In the genomic region with DNA sequence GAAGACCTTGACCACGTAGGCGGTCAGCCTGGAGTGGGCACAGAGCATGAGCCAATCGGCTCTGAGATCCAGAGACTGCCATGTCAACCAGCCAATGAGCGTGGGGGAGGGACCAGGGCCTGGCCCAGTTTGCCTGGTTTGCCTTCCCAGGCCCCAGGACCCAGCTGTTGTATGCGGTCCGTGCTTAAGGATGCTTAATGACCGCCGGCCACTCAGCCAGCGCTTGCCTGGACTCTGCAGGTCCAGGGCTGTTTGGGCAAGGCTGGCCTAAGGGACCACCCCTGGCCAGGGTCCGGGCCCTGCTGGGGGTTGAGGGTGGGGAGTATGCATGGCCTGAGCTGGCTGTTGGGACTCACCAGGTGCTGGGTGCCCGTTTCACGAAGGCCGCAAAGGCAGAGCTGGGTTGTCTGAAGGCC, we compare ENCODE assay signal across 19 cellular contexts. TPM values are rescaled to one million over a fixed set of nuclear protein-coding genes. Genes with fewer than 3 reads are reported as not detected.
A peak's percentile ranks its signal among the peaks of the same experiment; 100 is the strongest.
DNase-seq lines count a peak whose midpoint lies in the region; ATAC-seq, FAIRE-seq and TF ChIP-seq lines count a peak whose summit lies in the region.
"Had no signal": no experiment of that assay in that cellular context is flagged by ENCODE, and none has a peak within 500 bp of the region (broad histone marks: within the 10 kb centered on the region; RNA-seq: fewer than 3 reads in every experiment).

No MANE protein-coding gene starts in this region.

- no peaks in the 10 kb centered on the region for H3K79me1 ChIP-seq in neuronal stem cell (ENCODE audit: low read depth, low read length)

- TF ChIP-seq POLR2A in K562 (conservative IDR thresholded peaks at IDR 0.05) = no peak

- no peak for TF ChIP-seq EP300 in K562 (IDR thresholded peaks at IDR 0.05; ENCODE audit: low read length)

- H2BK15ac ChIP-seq in neuronal stem cell (ENCODE audit: low read length) = no peak overlapping the region

- no peak overlapping the region for H3K9ac ChIP-seq in K562 (ENCODE audit: insufficient read depth in 1 of 2, low read depth in 2 of 2, low read length in 2 of 2)
- H3K9ac ChIP-seq in neuronal stem cell (ENCODE audit: low read depth, low read length, poor library complexity) = no peak overlapping the region

- 72% methylated on average over 9 of the region's 13 CpGs for WGBS in K562 (ENCODE audit: insufficient coverage, low coverage, missing lambda C conversion rate)
- WGBS in neuronal stem cell (ENCODE audit: extremely low coverage in 2 of 2, insufficient read length in 2 of 2, insufficient replicate concordance in 1 of 2), 2 donors = no CpG with 5 or more reads among the region's 13 CpGs

- no peaks in the 10 kb centered on the region for H3K9me1 ChIP-seq in K562 (ENCODE audit: control insufficient read depth, insufficient read depth, low read length)

- H4K91ac ChIP-seq in neuronal stem cell (ENCODE audit: low read depth, low read length, poor library complexity) = no peak overlapping the region

- no peak overlapping the region for H2BK120ac ChIP-seq in neuronal stem cell (ENCODE audit: low read depth, low read length)

- peak overlapping the region; percentile 22 for H2BK12ac ChIP-seq in neuronal stem cell (ENCODE audit: low read length)

- H3K23ac ChIP-seq in neuronal stem cell (ENCODE audit: low read depth, low read length, poor library complexity) = no peak overlapping the region

- no peak overlapping the region for H3K4me3 ChIP-seq in K562
- peak overlapping the region in 1 of 2 donors; percentile 58 for H3K4me3 ChIP-seq in neuronal stem cell (ENCODE audit: low read length in 2 of 2)

- intact Hi-C loops in K562 (cut with micrococcal nuclease) = no loop called here

- no peak for TF ChIP-seq RAD21 in K562 (CRISPR knock-in tag; conservative IDR thresholded peaks at IDR 0.05 in 1 of 2, IDR thresholded peaks at IDR 0.05 in 1 of 2)

- H2AFZ ChIP-seq in K562 (ENCODE audit: low read depth, low read length) (0 out of 2 replicates have a peak overlapping the region, but pooled peaks have one; percentile 26), neuronal stem cell (ENCODE audit: low read length) (no peak overlapping the region)

- no peak overlapping the region for H4K8ac ChIP-seq in neuronal stem cell (ENCODE audit: low read depth, low read length)

- in situ Hi-C loops in K562 (cut with MboI) = no loop called here

- no peaks in the 10 kb centered on the region for H4K20me1 ChIP-seq in K562 (replicated peaks; ENCODE audit: control insufficient read depth, insufficient read depth, low read length)

- BruUV-seq in K562 (replicated peaks; lab: Mats Ljungman, UMichigan) = no TSS peak

- no peak overlapping the region for H3K14ac ChIP-seq in neuronal stem cell (ENCODE audit: low read length)

- no peaks in the 10 kb centered on the region for H3K27me3 ChIP-seq in K562 (ENCODE audit: control insufficient read depth in 2 of 2, insufficient read depth in 2 of 2, low read length in 2 of 2)
- no peaks in the 10 kb centered on the region for H3K27me3 ChIP-seq in neuronal stem cell (ENCODE audit: control insufficient read depth in 3 of 3, insufficient read depth in 3 of 3, low read depth in 1 of 3, low read length in 3 of 3)

- H3K36me3 ChIP-seq in K562 (ENCODE audit: control insufficient read depth, insufficient read depth, low read length) (no peaks in the 10 kb centered on the region), neuronal stem cell (replicated peaks in 1 of 2; ENCODE audit: control insufficient read depth in 2 of 2, insufficient read depth in 2 of 2, low read length in 2 of 2) (no peaks in the 10 kb centered on the region)

- H3K4me1 ChIP-seq in K562 (replicated peaks in 1 of 2; ENCODE audit: control insufficient read depth in 2 of 2, insufficient read depth in 2 of 2, low read length in 2 of 2) (peaks cover 7 to 27% of the 10 kb centered on the region in 2 experiments; a peak in 3 of 5 replicates), neuronal stem cell (ENCODE audit: control insufficient read depth in 2 of 2, insufficient read depth in 1 of 2, low read depth in 1 of 2, low read length in 2 of 2) (no peaks in the 10 kb centered on the region)
- H3K4me1 ChIP-seq: Caco-2 had no signal

- no peak for FAIRE-seq in K562 (lab: Jason Lieb, UNC)
- FAIRE-seq: HTR-8/SVneo had no signal

- H2AK5ac ChIP-seq in neuronal stem cell (ENCODE audit: low read depth, low read length) = no peak overlapping the region

- H3K79me2 ChIP-seq in K562 (ENCODE audit: control insufficient read depth, insufficient read depth, low read length) = no peaks in the 10 kb centered on the region

- ATAC-seq in K562 = peak; percentile 29; the same call in 2 of the 3 replicates

- no peak overlapping the region for H2BK5ac ChIP-seq in neuronal stem cell (ENCODE audit: low read length)

- no peak overlapping the region for H3K27ac ChIP-seq in K562 (ENCODE audit: extremely low read depth, low read depth, low read length)
- H3K27ac ChIP-seq in neuronal stem cell (replicated peaks; ENCODE audit: low read length) = no peak overlapping the region
- no peak overlapping the region for H3K27ac ChIP-seq in caudate nucleus (ENCODE audit: low read depth, low read length)
- H3K27ac ChIP-seq: HL-60 had no signal

- no peak overlapping the region for H3K18ac ChIP-seq in neuronal stem cell (ENCODE audit: low read length)

- CTCF ChIA-PET in HEK293T (lab: Yijun Ruan, JAX) (no interaction called here), K562 (lab: Yijun Ruan, JAX; ENCODE audit: low intra/inter-chr PET ratio) (no interaction called here)

- no peaks in the 10 kb centered on the region; the same call in 1 of the 2 replicates for H3K9me3 ChIP-seq in K562 (replicated peaks; ENCODE audit: control insufficient read depth, insufficient read depth, low read depth, low read length)
- H3K9me3 ChIP-seq in neuronal stem cell (replicated peaks in 1 of 2; ENCODE audit: control insufficient read depth in 2 of 2, insufficient read depth in 1 of 2, low read depth in 1 of 2, low read length in 2 of 2) = no peaks in the 10 kb centered on the region
- H3K9me3 ChIP-seq: Caco-2 had no signal

- no peak for TF ChIP-seq CTCF in K562 (IDR thresholded peaks at IDR 0.05 in 2 of 3, conservative IDR thresholded peaks at IDR 0.05 in 1 of 3; ENCODE audit: insufficient read depth in 2 of 3, low read depth in 1 of 3, low read length in 3 of 3)

- H3K4ac ChIP-seq in neuronal stem cell (ENCODE audit: low read length) = no peak overlapping the region

- POLR2A ChIA-PET in HEK293T (lab: Yijun Ruan, JAX) = no interaction called here
- POLR2A ChIA-PET in K562 (lab: Yijun Ruan, JAX) = no interaction called here

- no peak overlapping the region for H3K4me2 ChIP-seq in K562 (ENCODE audit: insufficient read depth, low read length)
- H3K4me2 ChIP-seq in neuronal stem cell (ENCODE audit: insufficient read depth, low read length, poor library complexity, severe bottlenecking) = no peak overlapping the region

- DNase-seq in HEK293T (ENCODE audit: extremely low spot score) (no peak), K562 (ENCODE audit: extremely low read depth in 1 of 4, low spot score in 3 of 4) (peak in 3 of 4 experiments; percentile 38 to 53 (median 44)), neuronal stem cell (ENCODE audit: low spot score) (no peak), DMS79 (lab: John Stamatoyannopoulos, UW) (no peak), middle frontal gyrus (ENCODE audit: extremely low spot score, low spot score) (no peak), caudate nucleus (lab: John Stamatoyannopoulos, UW) (no peak)
- DNase-seq in activated CD4-positive, CD25-positive, alpha-beta regulatory T cell treated with anti-CD3 and anti-CD28 coated beads, Interleukin-2, amount 50 U/mL, for 72 hours = no peak
- DNase-seq: Caco-2; DMS153; EL; MV-4-11; NCI-H1436; NCI-H2029; NCI-H2171; NCI-H446; NK-92 treated with Interleukin-12 subunit alpha and Interleukin-12 subunit beta, amount 100 ng/mL, for 24 hours; RPMI8226 had no signal

RNA-seq across cellular contexts. Expression of a gene that starts 23.1 kb away (rescaled TPM):
- 0.26 and 0.42 TPM in 2 replicates for total RNA-seq in K562 (2011; cell fraction: chromatin; rRNA removed; ENCODE audit: low replicate concordance)
- 0.39 and 0.50 TPM in 2 replicates for total RNA-seq in K562 (2011; cell fraction: nucleolus; rRNA removed)
- total RNA-seq in K562 (2011; cell fraction: nucleoplasm; rRNA removed) = 0.15 and 0.76 TPM in 2 replicates
- total RNA-seq in K562 (2014; rRNA removed) = 0.08 TPM in 1 of 2 replicates, not detected in the other
- total RNA-seq in K562 (2014; rRNA removed; fragmentation: Illumina TruSeq; extraction: Trizol) = 0.04 and 0.06 TPM in 2 replicates
- 0.04 and 0.07 TPM in 2 replicates for total RNA-seq in K562 (2015; rRNA removed; fragmentation: Illumina TruSeq; extraction: Trizol)
- total RNA-seq in K562 (2021) = 0.20 and 0.42 TPM in 2 replicates
- polyA plus RNA-seq in K562 (2011; rRNA removed) = 0.32 and 0.38 TPM in 2 replicates
- polyA plus RNA-seq in K562 (2011; cell fraction: cytosol; rRNA removed) = 0.55 and 0.59 TPM in 2 replicates
- 0.27 and 0.34 TPM in 2 replicates for polyA plus RNA-seq in K562 (2011; cell fraction: nucleus; rRNA removed)
- polyA plus RNA-seq in K562 (2012) = 0.20 and 0.26 TPM in 2 replicates
- 0.12 and 0.15 TPM in 2 replicates for polyA plus RNA-seq in K562 (2014; fragmentation: Illumina TruSeq; extraction: Trizol)
- under 1 TPM; 0.01 to 0.04 TPM for polyA plus RNA-seq in K562 (2014; fragmentation: Nextera tagmentation; extraction: Ambion mirVana)
- not detected in 2 replicates for polyA plus RNA-seq in K562 (2014; rRNA removed)
- polyA minus RNA-seq in K562 (2011; rRNA and poly(A)+ RNA removed) = 0.74 and 0.87 TPM in 2 replicates
- polyA minus RNA-seq in K562 (2011; cell fraction: cytosol; rRNA and poly(A)+ RNA removed) = 0.29 TPM in 1 of 2 replicates, not detected in the other
- 0.11 and 0.13 TPM in 2 replicates for polyA minus RNA-seq in K562 (2011; cell fraction: nucleus; rRNA and poly(A)+ RNA removed)
- not detected for polyA plus RNA-seq in neuronal stem cell (2013, experiment 1 of 2)
- under 0.01 TPM for polyA plus RNA-seq in neuronal stem cell (2013, experiment 2 of 2)
- total RNA-seq: Caco-2 had no signal

RNA-seq across cellular contexts. Expression of a gene that starts 27.4 kb away (rescaled TPM):
- total RNA-seq in K562 (2011; cell fraction: chromatin; rRNA removed; ENCODE audit: low replicate concordance) = 19.5 and 33.3 TPM in 2 replicates
- total RNA-seq in K562 (2011; cell fraction: nucleolus; rRNA removed) = 14.5 and 17.5 TPM in 2 replicates
- total RNA-seq in K562 (2011; cell fraction: nucleoplasm; rRNA removed) = 15.2 and 15.6 TPM in 2 replicates
- total RNA-seq in K562 (2014; rRNA removed) (0.59 and 2.0 TPM in 2 replicates), K562 (2014; rRNA removed; fragmentation: Illumina TruSeq; extraction: Trizol) (1.1 and 1.5 TPM in 2 replicates), K562 (2015; rRNA removed; fragmentation: Illumina TruSeq; extraction: Trizol) (2.1 and 2.2 TPM in 2 replicates), K562 (2021) (8.0 and 10.6 TPM in 2 replicates)
- polyA plus RNA-seq in K562 (2011; rRNA removed) (9.1 and 40.9 TPM in 2 replicates), K562 (2014; fragmentation: Illumina TruSeq; extraction: Trizol) (2.4 and 4.3 TPM in 2 replicates), K562 (2014; fragmentation: Nextera tagmentation; extraction: Ambion mirVana) (1 to 10 TPM; 1.2 to 2.2 TPM), K562 (2014; rRNA removed) (2.5 and 5.4 TPM in 2 replicates)
- polyA plus RNA-seq in K562 (2011; cell fraction: cytosol; rRNA removed) = 9.2 and 36.7 TPM in 2 replicates
- polyA plus RNA-seq in K562 (2011; cell fraction: nucleus; rRNA removed) = 23.7 and 50.5 TPM in 2 replicates
- polyA plus RNA-seq in K562 (2012) = 7.4 and 20.1 TPM in 2 replicates
- 6.5 and 24.5 TPM in 2 replicates for polyA minus RNA-seq in K562 (2011; rRNA and poly(A)+ RNA removed)
- 23.9 and 64.6 TPM in 2 replicates for polyA minus RNA-seq in K562 (2011; cell fraction: cytosol; rRNA and poly(A)+ RNA removed)
- polyA minus RNA-seq in K562 (2011; cell fraction: nucleus; rRNA and poly(A)+ RNA removed) = 16.2 and 39.1 TPM in 2 replicates
- polyA plus RNA-seq in neuronal stem cell (2013, experiment 1 of 2) = 0.21 TPM
- polyA plus RNA-seq in neuronal stem cell (2013, experiment 2 of 2) = 0.64 TPM

RNA-seq across cellular contexts. Expression of a gene that starts 44.3 kb away (rescaled TPM):
- 45.9 and 112 TPM in 2 replicates for total RNA-seq in K562 (2011; cell fraction: chromatin; rRNA removed; ENCODE audit: low replicate concordance)
- total RNA-seq in K562 (2011; cell fraction: nucleolus; rRNA removed) = 96.6 and 107 TPM in 2 replicates
- total RNA-seq in K562 (2011; cell fraction: nucleoplasm; rRNA removed) = 72.1 and 74.9 TPM in 2 replicates
- 23.8 and 33.5 TPM in 2 replicates for total RNA-seq in K562 (2014; rRNA removed)
- total RNA-seq in K562 (2014; rRNA removed; fragmentation: Illumina TruSeq; extraction: Trizol) = 12.3 and 16.4 TPM in 2 replicates
- total RNA-seq in K562 (2015; rRNA removed; fragmentation: Illumina TruSeq; extraction: Trizol) = 21.9 and 24.4 TPM in 2 replicates
- 31.1 and 33.1 TPM in 2 replicates for total RNA-seq in K562 (2021)
- polyA plus RNA-seq in K562 (2011; rRNA removed) = 29.8 and 46.5 TPM in 2 replicates
- 43.8 and 51.1 TPM in 2 replicates for polyA plus RNA-seq in K562 (2011; cell fraction: cytosol; rRNA removed)
- 180 and 195 TPM in 2 replicates for polyA plus RNA-seq in K562 (2011; cell fraction: nucleus; rRNA removed)
- 29.9 and 65.7 TPM in 2 replicates for polyA plus RNA-seq in K562 (2012)
- polyA plus RNA-seq in K562 (2014; fragmentation: Illumina TruSeq; extraction: Trizol) = 32.3 and 33.2 TPM in 2 replicates
- 1 to 10 TPM; 2.4 to 6.1 TPM for polyA plus RNA-seq in K562 (2014; fragmentation: Nextera tagmentation; extraction: Ambion mirVana)
- 32.9 and 36.4 TPM in 2 replicates for polyA plus RNA-seq in K562 (2014; rRNA removed)
- polyA minus RNA-seq in K562 (2011; rRNA and poly(A)+ RNA removed) = 22.3 and 35.9 TPM in 2 replicates
- 21.0 and 22.6 TPM in 2 replicates for polyA minus RNA-seq in K562 (2011; cell fraction: cytosol; rRNA and poly(A)+ RNA removed)
- polyA minus RNA-seq in K562 (2011; cell fraction: nucleus; rRNA and poly(A)+ RNA removed) = 18.7 and 34.9 TPM in 2 replicates
- polyA plus RNA-seq in neuronal stem cell (2013, experiment 1 of 2) = 54.3 TPM
- 53.1 TPM for polyA plus RNA-seq in neuronal stem cell (2013, experiment 2 of 2)

RNA-seq across cellular contexts. Expression of a gene that starts 46.4 kb away (rescaled TPM):
- total RNA-seq in K562 (2011; cell fraction: chromatin; rRNA removed; ENCODE audit: low replicate concordance) = 67.3 and 119 TPM in 2 replicates
- 65.3 and 66.5 TPM in 2 replicates for total RNA-seq in K562 (2011; cell fraction: nucleolus; rRNA removed)
- 53.5 and 66.7 TPM in 2 replicates for total RNA-seq in K562 (2011; cell fraction: nucleoplasm; rRNA removed)
- 57.4 and 61.8 TPM in 2 replicates for total RNA-seq in K562 (2014; rRNA removed)
- total RNA-seq in K562 (2014; rRNA removed; fragmentation: Illumina TruSeq; extraction: Trizol) = 23.6 and 29.4 TPM in 2 replicates
- total RNA-seq in K562 (2015; rRNA removed; fragmentation: Illumina TruSeq; extraction: Trizol) = 34.6 and 36.1 TPM in 2 replicates
- 59.1 and 63.2 TPM in 2 replicates for total RNA-seq in K562 (2021)
- polyA plus RNA-seq in K562 (2011; rRNA removed) = 29.1 and 39.3 TPM in 2 replicates
- polyA plus RNA-seq in K562 (2011; cell fraction: cytosol; rRNA removed) = 22.8 and 30.6 TPM in 2 replicates
- polyA plus RNA-seq in K562 (2011; cell fraction: nucleus; rRNA removed) = 113 and 133 TPM in 2 replicates
- polyA plus RNA-seq in K562 (2012) = 47.5 and 50.8 TPM in 2 replicates
- 56.2 and 56.7 TPM in 2 replicates for polyA plus RNA-seq in K562 (2014; fragmentation: Illumina TruSeq; extraction: Trizol)
- polyA plus RNA-seq in K562 (2014; fragmentation: Nextera tagmentation; extraction: Ambion mirVana) = 1 to 10 TPM; 1.2 to 2.7 TPM
- 66.6 and 66.8 TPM in 2 replicates for polyA plus RNA-seq in K562 (2014; rRNA removed)
- 17.1 and 20.3 TPM in 2 replicates for polyA minus RNA-seq in K562 (2011; rRNA and poly(A)+ RNA removed)
- 18.3 and 21.0 TPM in 2 replicates for polyA minus RNA-seq in K562 (2011; cell fraction: cytosol; rRNA and poly(A)+ RNA removed)
- 21.3 and 30.1 TPM in 2 replicates for polyA minus RNA-seq in K562 (2011; cell fraction: nucleus; rRNA and poly(A)+ RNA removed)
- 49.7 TPM for polyA plus RNA-seq in neuronal stem cell (2013, experiment 1 of 2)
- polyA plus RNA-seq in neuronal stem cell (2013, experiment 2 of 2) = 50.0 TPM

Comparison
In these comparisons a context has a peak if more than half of its experiments do, and no peak if none do; other contexts are left out.
1. DNase-seq: peak in K562 (3 of 4); none in HEK293T (single experiment), neuronal stem cell (single experiment), DMS79 (single experiment), middle frontal gyrus (single experiment), activated CD4-positive, CD25-positive, alpha-beta regulatory T cell treated with anti-CD3 and anti-CD28 coated beads, Interleukin-2, amount 50 U/mL, for 72 hours (single experiment) and caudate nucleus (0 of 61).